1 cellular context compared by ENCODE assay signal in the genomic region with DNA sequence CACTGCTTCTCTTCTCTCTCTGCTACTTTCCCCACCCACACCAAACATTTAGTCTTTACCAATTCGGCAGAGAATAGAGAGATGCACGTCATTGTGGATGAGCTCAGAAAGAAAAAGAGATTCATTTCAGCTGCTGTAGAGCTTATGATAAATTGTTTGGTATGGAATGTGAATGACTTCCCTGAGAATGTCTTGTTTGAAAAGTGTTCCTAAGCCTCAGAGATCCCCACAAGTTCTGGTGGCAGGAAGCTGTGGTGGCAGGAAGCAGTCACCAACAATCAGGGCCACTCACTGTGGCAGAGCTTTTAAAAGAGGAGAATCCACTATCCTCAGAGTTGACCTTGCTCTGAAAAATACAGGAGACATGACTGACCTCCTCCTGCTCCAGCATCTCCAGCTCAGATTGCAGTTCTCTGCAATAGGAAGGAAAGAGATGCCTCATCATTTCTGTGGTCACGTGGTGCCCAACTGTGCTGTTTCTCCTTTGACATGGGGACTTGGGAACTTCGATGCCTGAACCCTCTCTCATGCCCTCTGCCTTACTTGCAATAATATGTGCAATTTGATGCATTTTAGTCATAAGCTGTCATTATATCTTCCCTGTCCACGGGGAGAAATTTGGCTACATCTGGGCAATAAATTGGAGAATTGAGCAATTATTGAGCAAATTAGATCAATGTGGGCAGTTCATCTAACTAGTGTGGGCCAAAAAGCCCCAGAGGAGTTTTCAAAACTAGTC.
TF ChIP-seq lines count a peak whose summit lies in the region.

No MANE protein-coding gene starts in this region.

TF ChIP-seq in GM12878, 131 proteins besides CTCF, POLR2A, EP300 and RAD21:
- TF ChIP-seq, protein P1, sequence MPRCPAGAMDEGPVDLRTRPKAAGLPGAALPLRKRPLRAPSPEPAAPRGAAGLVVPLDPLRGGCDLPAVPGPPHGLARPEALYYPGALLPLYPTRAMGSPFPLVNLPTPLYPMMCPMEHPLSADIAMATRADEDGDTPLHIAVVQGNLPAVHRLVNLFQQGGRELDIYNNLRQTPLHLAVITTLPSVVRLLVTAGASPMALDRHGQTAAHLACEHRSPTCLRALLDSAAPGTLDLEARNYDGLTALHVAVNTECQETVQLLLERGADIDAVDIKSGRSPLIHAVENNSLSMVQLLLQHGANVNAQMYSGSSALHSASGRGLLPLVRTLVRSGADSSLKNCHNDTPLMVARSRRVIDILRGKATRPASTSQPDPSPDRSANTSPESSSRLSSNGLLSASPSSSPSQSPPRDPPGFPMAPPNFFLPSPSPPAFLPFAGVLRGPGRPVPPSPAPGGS (IDR thresholded peaks at IDR 0.05; ENCODE audit: borderline replicate concordance, insufficient read depth, low read depth, low read length, poor library complexity, severe bottlenecking), result peak; percentile 12
- no peak for TF ChIP-seq POLR2AphosphoS5 (IDR thresholded peaks at IDR 0.05; ENCODE audit: low read length)
